In the genomic region with DNA sequence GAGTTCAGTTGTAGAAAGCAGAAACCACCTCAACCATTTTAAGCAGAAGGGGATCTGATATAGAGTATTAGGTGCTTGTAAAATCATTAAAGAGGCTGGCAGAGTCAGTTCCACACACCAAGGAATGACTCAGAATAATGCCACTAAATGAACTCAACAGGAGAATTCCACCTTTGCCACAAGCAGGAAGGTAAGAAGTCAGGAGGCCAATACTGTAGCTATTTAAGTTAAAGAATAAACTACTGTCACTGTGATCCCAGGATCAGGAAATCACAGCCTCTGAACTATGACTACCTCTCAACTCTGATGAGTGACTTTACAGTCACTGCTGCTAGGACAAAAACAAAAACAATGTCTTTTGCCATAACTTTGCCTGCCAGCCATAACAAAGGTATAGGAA, we compare ENCODE assay signal across 15 cellular contexts. TPM values are rescaled to one million over a fixed set of nuclear protein-coding genes. Genes with fewer than 3 reads are reported as not detected.
A peak's percentile ranks its signal among the peaks of the same experiment; 100 is the strongest.
DNase-seq lines count a peak whose midpoint lies in the region; ATAC-seq and TF ChIP-seq lines count a peak whose summit lies in the region.
"Had no signal": no experiment of that assay in that cellular context is flagged by ENCODE, and none has a peak within 500 bp of the region (broad histone marks: within the 10 kb centered on the region; RNA-seq: fewer than 3 reads in every experiment).

No MANE protein-coding gene starts in this region.

- H3F3A ChIP-seq in PC-3 (ENCODE audit: low read length, unreplicated experiment): no peaks in the 10 kb centered on the region

- no peak overlapping the region for H3K4me3 Mint-ChIP-seq in Calu3 (ENCODE audit: low read depth, unreplicated experiment)
- H3K4me3 Mint-ChIP-seq: B cell; CD4-positive, alpha-beta T cell had no signal

- CTCF ChIA-PET in Calu3 (lab: Charles Lee): no interaction called here
- CTCF ChIA-PET in PC-3 (lab: Charles Lee): no interaction called here

- H4K12ac ChIP-seq in trophoblast cell (ENCODE audit: low read depth, low read length): no peak overlapping the region

- no peak for TF ChIP-seq CTCF in Calu3 (IDR thresholded peaks at IDR 0.05; ENCODE audit: unreplicated experiment)
- no peak for TF ChIP-seq CTCF in PC-3 (conservative IDR thresholded peaks at IDR 0.05; ENCODE audit: low read depth, low read length)
- no peak for TF ChIP-seq CTCF in foreskin keratinocyte (conservative IDR thresholded peaks at IDR 0.05)

- H2BK5ac ChIP-seq in trophoblast cell (ENCODE audit: low read depth, low read length, poor library complexity): no peak overlapping the region

- no peak overlapping the region for H3K9ac ChIP-seq in PC-3 (ENCODE audit: low read length)
- H3K9ac ChIP-seq in trophoblast cell (ENCODE audit: low read length): no peak overlapping the region

- intact Hi-C loops in Calu3 (cut with micrococcal nuclease; ENCODE audit: unreplicated experiment): no loop called here
- intact Hi-C loops in PC-3 (cut with micrococcal nuclease): no loop called here
- intact Hi-C loops in left colon (cut with DNase I, micrococcal nuclease): no loop called here

- no peaks in the 10 kb centered on the region for H3K36me3 Mint-ChIP-seq in Calu3 (ENCODE audit: insufficient read depth, unreplicated experiment)

- H2AK5ac ChIP-seq in trophoblast cell (ENCODE audit: low read length): no peak overlapping the region

- H3K79me1 ChIP-seq in trophoblast cell (ENCODE audit: low read length): no peaks in the 10 kb centered on the region

- BruUV-seq in Calu3 (replicated peaks; lab: Mats Ljungman, UMichigan) (no TSS peak), PC-3 (replicated peaks; lab: Mats Ljungman, UMichigan) (no TSS peak)

- no peak overlapping the region for H3K27ac Mint-ChIP-seq in Calu3 (ENCODE audit: unreplicated experiment)
- H3K27ac Mint-ChIP-seq: B cell; CD4-positive, alpha-beta T cell had no signal

- DNase-seq in Calu3 (peak; percentile 3), PC-3 (peak; percentile 13), foreskin keratinocyte (no peak), left colon (no peak), trophoblast cell (no peak), activated T-cell treated with anti-CD3 and anti-CD28 coated beads for 4 hours (no peak), NCI-H748 (lab: John Stamatoyannopoulos, UW; ENCODE audit: unreplicated experiment) (no peak)
- DNase-seq: C1 segment of cervical spinal cord; CD4-positive, alpha-beta T cell; DND-41; GDM1; IMR-90 had no signal

- H3K4me3 ChIP-seq in PC-3 (ENCODE audit: low read length) (no peak overlapping the region), trophoblast cell (ENCODE audit: low read depth, low read length) (no peak overlapping the region)

- H2BK12ac ChIP-seq in trophoblast cell (ENCODE audit: low read length): no peak overlapping the region

- H3K9me2 ChIP-seq in PC-3 (replicated peaks; ENCODE audit: low read length): no peaks in the 10 kb centered on the region

- H3K79me2 ChIP-seq in PC-3 (ENCODE audit: low read length) (no peaks in the 10 kb centered on the region), trophoblast cell (ENCODE audit: control insufficient read depth, insufficient read depth, low read length, poor library complexity) (no peaks in the 10 kb centered on the region)

- H3K18ac ChIP-seq in trophoblast cell (ENCODE audit: low read length): no peak overlapping the region

- no peak overlapping the region for H4K8ac ChIP-seq in trophoblast cell (ENCODE audit: low read depth, low read length)

- no peak overlapping the region for H2BK120ac ChIP-seq in trophoblast cell (ENCODE audit: insufficient read depth, low read length, poor library complexity)

- POLR2A ChIA-PET in PC-3 (lab: Charles Lee; ENCODE audit: unreplicated experiment): no interaction called here

- H3K27me3 Mint-ChIP-seq in Calu3 (ENCODE audit: unreplicated experiment): no peaks in the 10 kb centered on the region

- H3K4me1 ChIP-seq in PC-3 (ENCODE audit: insufficient read depth, low read length) (no peaks in the 10 kb centered on the region), foreskin keratinocyte (peaks cover 1% of the 10 kb centered on the region), trophoblast cell (ENCODE audit: control insufficient read depth in 1 of 2, insufficient read depth in 2 of 2, low read length in 2 of 2) (no peaks in the 10 kb centered on the region)

- no peak overlapping the region for H4K91ac ChIP-seq in trophoblast cell (ENCODE audit: low read depth, low read length)

- no peak overlapping the region for H3K4ac ChIP-seq in trophoblast cell (ENCODE audit: low read depth, low read length)

- H3K4me1 Mint-ChIP-seq in Calu3 (ENCODE audit: low read depth, unreplicated experiment): no peaks in the 10 kb centered on the region
- H3K4me1 Mint-ChIP-seq: B cell had no signal

- no peaks in the 10 kb centered on the region for H3K9me3 Mint-ChIP-seq in Calu3 (ENCODE audit: low read depth, unreplicated experiment)
- H3K9me3 Mint-ChIP-seq: CD4-positive, alpha-beta T cell had no signal

- no peak overlapping the region for H3K23ac ChIP-seq in trophoblast cell (ENCODE audit: low read length)

- no peak overlapping the region for H3K4me2 ChIP-seq in PC-3 (ENCODE audit: low read length)
- no peak overlapping the region for H3K4me2 ChIP-seq in trophoblast cell (ENCODE audit: low read length)

- no peak overlapping the region for H3K14ac ChIP-seq in trophoblast cell (ENCODE audit: low read length)

- ATAC-seq in PC-3: no peak
- peak; percentile 38 for ATAC-seq in foreskin keratinocyte
- ATAC-seq in left colon: peak; percentile 89
- ATAC-seq in HG03439 (IDR thresholded peaks at IDR 0.05; ENCODE audit: unreplicated experiment): no peak
- ATAC-seq: HCT116 had no signal

- H3K36me3 ChIP-seq in PC-3 (ENCODE audit: low read depth, low read length) (no peaks in the 10 kb centered on the region), trophoblast cell (ENCODE audit: control insufficient read depth in 1 of 2, insufficient read depth in 2 of 2, low read length in 2 of 2) (no peaks in the 10 kb centered on the region)

- H3K9me3 ChIP-seq in PC-3 (ENCODE audit: low read length) (no peaks in the 10 kb centered on the region), trophoblast cell (ENCODE audit: insufficient read depth, low read depth, low read length) (no peaks in the 10 kb centered on the region)

- H2AFZ ChIP-seq in PC-3 (ENCODE audit: low read length) (no peak overlapping the region), trophoblast cell (ENCODE audit: insufficient read depth, low read length, poor library complexity) (no peak overlapping the region)

- H3K27ac ChIP-seq in PC-3 (ENCODE audit: low read length) (no peak overlapping the region), foreskin keratinocyte (no peak overlapping the region), trophoblast cell (ENCODE audit: low read depth, low read length) (no peak overlapping the region)

- H3K27me3 ChIP-seq in PC-3 (ENCODE audit: low read length) (no peaks in the 10 kb centered on the region), foreskin keratinocyte (no peaks in the 10 kb centered on the region), trophoblast cell (ENCODE audit: insufficient read depth, low read length) (no peaks in the 10 kb centered on the region)

- no peaks in the 10 kb centered on the region for H4K20me1 ChIP-seq in PC-3 (ENCODE audit: low read length)

RNA-seq across cellular contexts. Expression of a gene that starts 52.5 kb away (rescaled TPM):
- total RNA-seq in Calu3 (2022) (15.4 and 20.9 TPM in 2 replicates), PC-3 (2014; rRNA removed) (20.5 and 20.7 TPM in 2 replicates), foreskin keratinocyte (17.0 and 18.4 TPM in 2 replicates), left colon (10 to 100 TPM in 1 of 2 donors, 1 to 10 TPM in 1; 8.9 to 13.4 TPM)
- 11.5 and 13.3 TPM in 2 replicates for polyA plus RNA-seq in foreskin keratinocyte
- polyA plus RNA-seq in trophoblast cell (2013): 8.8 TPM in 2 replicates

Comparison
In these comparisons a context has a peak if more than half of its experiments do, and no peak if none do; other contexts are left out.
1. DNase-seq: peak in Calu3 (single experiment) and PC-3 (single experiment); none in foreskin keratinocyte (0 of 2), left colon (0 of 2), trophoblast cell (0 of 2), activated T-cell treated with anti-CD3 and anti-CD28 coated beads for 4 hours (single experiment) and NCI-H748 (single experiment).
2. ATAC-seq: peak in foreskin keratinocyte (single experiment) and left colon (single experiment); none in PC-3 (single experiment) and HG03439 (single experiment).